9 cellular contexts compared by ENCODE assay signal in genomic region chr16:55510185-55510805, GRCh38. TPM values are rescaled to one million over a fixed set of nuclear protein-coding genes. Genes with fewer than 3 reads are reported as not detected.
DNase-seq lines count a peak whose midpoint lies in the region; ATAC-seq and TF ChIP-seq lines count a peak whose summit lies in the region.
"Had no signal": no experiment of that assay in that cellular context is flagged by ENCODE, and none has a peak within 500 bp of the region (broad histone marks: within the 10 kb centered on the region; RNA-seq: fewer than 3 reads in every experiment).

No MANE protein-coding gene starts in this region.

- WGBS in esophagus squamous epithelium, 2 donors: 24 to 44% methylated on average over 4 of the region's 4 CpGs

- TF ChIP-seq CTCF in GM13977 (IDR thresholded peaks at IDR 0.05; ENCODE audit: extremely low read depth, insufficient read depth, missing control alignments) (no peak), Panc1 (IDR thresholded peaks at IDR 0.05) (no peak), esophagus squamous epithelium (IDR thresholded peaks at IDR 0.05) (no peak)

- no peaks in the 10 kb centered on the region for H3K27me3 ChIP-seq in Panc1 (ENCODE audit: control insufficient read depth, insufficient read depth, low read length)
- peaks cover 0 to 16% (median 0%) of the 10 kb centered on the region in 4 donors for H3K27me3 ChIP-seq in esophagus squamous epithelium
- no peaks in the 10 kb centered on the region for H3K27me3 ChIP-seq in rectal smooth muscle tissue (ENCODE audit: control insufficient read depth, insufficient read depth, low read length)

- intact Hi-C loops in Panc1 (cut with micrococcal nuclease; ENCODE audit: unreplicated experiment): no loop called here
- intact Hi-C loops in esophagus squamous epithelium (cut with DNase I): no loop called here

- CTCF ChIA-PET in Panc1 (lab: Charles Lee): no interaction called here

- in situ Hi-C loops in GM13977 (cut with MboI; ENCODE audit: low pct_unique_long_range_greater_than_20kb, low sequenced_read_pairs, unreplicated experiment): no loop called here
- in situ Hi-C loops in Panc1 (cut with HindIII; ENCODE audit: low pct_unique_long_range_greater_than_20kb, low sequenced_read_pairs): no loop called here

- no TSS peak for BruUV-seq in Panc1 (replicated peaks; lab: Mats Ljungman, UMichigan)

- POLR2A ChIA-PET in Panc1 (lab: Charles Lee): interaction anchor here (0.6 kb wide), 1 partner anchor 40 kb away, joined by 4 read pairs; no protein-coding TSS in a partner anchor

- peaks cover 6% of the 10 kb centered on the region; the same call in 1 of the 2 replicates for H3K9me3 ChIP-seq in Panc1 (ENCODE audit: control insufficient read depth, insufficient read depth, low read depth, low read length)
- H3K9me3 ChIP-seq in esophagus squamous epithelium: peaks cover 0 to 14% (median 5%) of the 10 kb centered on the region in 3 donors

- H3K4me3 ChIP-seq in Panc1 (ENCODE audit: low read depth in 2 of 2, low read length in 2 of 2) (peak overlapping the region; percentile 81 to 82), esophagus squamous epithelium (peak overlapping the region in 3 of 4 donors; percentile 64 to 77 (median 73)), rectal smooth muscle tissue (ENCODE audit: low read length) (peak overlapping the region; percentile 64)

- DNase-seq in GM13977 (ENCODE audit: low spot score): peak; percentile 1
- DNase-seq in Panc1 (ENCODE audit: low read depth, low spot score): no peak
- no peak for DNase-seq in esophagus squamous epithelium (lab: John Stamatoyannopoulos, UW)
- no peak for DNase-seq in NCI-H1436 (lab: John Stamatoyannopoulos, UW)
- no peak for DNase-seq in NCI-H2171 treated with DMSO at 0.1 percent for 48 hours (lab: John Stamatoyannopoulos, UW)
- DNase-seq in retina: no peak
- DNase-seq: NCI-H510A treated with DMSO at 0.1 percent for 48 hours had no signal

- no peak for TF ChIP-seq POLR2A in esophagus squamous epithelium (IDR thresholded peaks at IDR 0.05)

- H3K36me3 ChIP-seq in Panc1 (ENCODE audit: control insufficient read depth, insufficient read depth, low read length) (no peaks in the 10 kb centered on the region; the same call in 1 of the 2 replicates), esophagus squamous epithelium (peaks cover 0 to 15% (median 3%) of the 10 kb centered on the region in 3 donors), rectal smooth muscle tissue (ENCODE audit: control insufficient read depth, insufficient read depth, low read length) (no peaks in the 10 kb centered on the region)

- H3K9ac ChIP-seq in rectal smooth muscle tissue (ENCODE audit: low read length): no peak overlapping the region

- ATAC-seq in Panc1 (no peak), GM18909 (IDR thresholded peaks at IDR 0.05; ENCODE audit: poor library complexity, unreplicated experiment) (no peak)

- H3K4me1 ChIP-seq in Panc1 (ENCODE audit: control insufficient read depth, insufficient read depth, low read length): peaks cover 7% of the 10 kb centered on the region
- H3K4me1 ChIP-seq in esophagus squamous epithelium: peaks cover 0 to 17% (median 0%) of the 10 kb centered on the region in 3 donors
- H3K4me1 ChIP-seq in rectal smooth muscle tissue (ENCODE audit: control insufficient read depth, insufficient read depth, low read length): no peaks in the 10 kb centered on the region

- peak overlapping the region; percentile 77 for H3K27ac ChIP-seq in Panc1 (ENCODE audit: low read length)
- H3K27ac ChIP-seq in esophagus squamous epithelium: peak overlapping the region in 2 of 4 donors; percentile 80 to 86
- no peak overlapping the region for H3K27ac ChIP-seq in rectal smooth muscle tissue (ENCODE audit: low read depth, low read length)

RNA-seq across cellular contexts. Expression of gene LPCAT2, which starts 1.4 kb away (rescaled TPM):
- total RNA-seq in Panc1 (2021; ENCODE audit: unreplicated experiment) (62.1 TPM), esophagus squamous epithelium (10 to 100 TPM; 10.0 to 21.7 (median 16.9) TPM)
- 44.4 TPM for polyA plus RNA-seq in Panc1 (2012; ENCODE audit: insufficient read length)

RNA-seq across cellular contexts. Expression of gene MMP2, which starts 31.3 kb away (rescaled TPM):
- total RNA-seq in Panc1 (2021; ENCODE audit: unreplicated experiment) (311 TPM), esophagus squamous epithelium (100 to 1,000 TPM in 2 of 4 donors, 10 to 100 TPM in 1, 1 to 10 TPM in 1; 4.5 to 210 (median 92.7) TPM)
- polyA plus RNA-seq in Panc1 (2012; ENCODE audit: insufficient read length): 316 TPM

RNA-seq across cellular contexts. Expression of gene CAPNS2, which starts 56.2 kb away (rescaled TPM):
- 1.4 TPM for total RNA-seq in Panc1 (2021; ENCODE audit: unreplicated experiment)
- polyA plus RNA-seq in Panc1 (2012; ENCODE audit: insufficient read length): 0.44 TPM
- total RNA-seq in esophagus squamous epithelium: 100 to 1,000 TPM in 1 of 4 donors, 10 to 100 TPM in 3; 58.8 to 145 (median 74.0) TPM

Comparison
In these comparisons a context has a peak if more than half of its experiments do, and no peak if none do; other contexts are left out.
1. RNA of gene CAPNS2, which starts 56.2 kb away (total RNA-seq): 58.8 to 145 TPM in esophagus squamous epithelium; 1.4 TPM in Panc1 (single experiment); every median in the first group is over 10 times any median in the second.
2. Peak in every context shown above with its lines, with median percentiles within 50 percentile points of each other: H3K4me3 ChIP-seq.